In genomic region chr4:144353240-144353639, GRCh38 we compare ENCODE assay signal across 17 cellular contexts.
"Had no signal": no experiment of that assay in that cellular context is flagged by ENCODE, and none has a peak within 500 bp of the region (broad histone marks: within the 10 kb centered on the region; RNA-seq: fewer than 3 reads in every experiment).

No MANE protein-coding gene starts in this region.

- H3K4me1 Mint-ChIP-seq: activated naive CD8-positive, alpha-beta T cell treated with anti-CD3 and anti-CD28 coated beads for 36 hours; stimulated activated effector memory CD8-positive, alpha-beta T cell treated with anti-CD3 and anti-CD28 coated beads, Interleukin-12 subunit alpha, Interleukin-12 subunit beta, amount 100 ng/mL, for 72 hours had no signal

- FAIRE-seq: colon, frontal cortex had no signal

- H3K36me3 Mint-ChIP-seq: activated naive CD8-positive, alpha-beta T cell treated with anti-CD3 and anti-CD28 coated beads for 36 hours; naive thymus-derived CD8-positive, alpha-beta T cell; stimulated activated effector memory CD8-positive, alpha-beta T cell treated with anti-CD3 and anti-CD28 coated beads, Interleukin-12 subunit alpha, Interleukin-12 subunit beta, amount 100 ng/mL, for 72 hours had no signal

- H3K9me3 Mint-ChIP-seq: activated naive CD8-positive, alpha-beta T cell treated with anti-CD3 and anti-CD28 coated beads for 36 hours; naive thymus-derived CD8-positive, alpha-beta T cell; stimulated activated effector memory CD8-positive, alpha-beta T cell treated with anti-CD3 and anti-CD28 coated beads, Interleukin-12 subunit alpha, Interleukin-12 subunit beta, amount 100 ng/mL, for 72 hours had no signal

- H3K4me1 ChIP-seq: sigmoid colon, upper lobe of left lung had no signal

- H3K9me3 ChIP-seq: ovary, sigmoid colon, testis, upper lobe of left lung had no signal

- H3K27ac ChIP-seq: dorsolateral prefrontal cortex, ovary, sigmoid colon, testis, upper lobe of left lung, WERI-Rb-1 had no signal

- H3K27ac Mint-ChIP-seq: activated naive CD8-positive, alpha-beta T cell treated with anti-CD3 and anti-CD28 coated beads for 36 hours; naive thymus-derived CD8-positive, alpha-beta T cell; stimulated activated effector memory CD8-positive, alpha-beta T cell treated with anti-CD3 and anti-CD28 coated beads, Interleukin-12 subunit alpha, Interleukin-12 subunit beta, amount 100 ng/mL, for 72 hours had no signal

- H3K4me3 ChIP-seq: ovary, sigmoid colon, testis, upper lobe of left lung had no signal

- DNase-seq: activated CD4-positive, alpha-beta T cell treated with anti-CD3 and anti-CD28 coated beads for 1 hour; activated CD4-positive, alpha-beta T cell treated with anti-CD3 and anti-CD28 coated beads, Interleukin-2, amount 50 U/mL, for 4 hours; activated naive CD8-positive, alpha-beta T cell treated with anti-CD3 and anti-CD28 coated beads for 36 hours; amniotic stem cell; dorsolateral prefrontal cortex; mesenchymal stem cell; naive thymus-derived CD8-positive, alpha-beta T cell; ovary; sigmoid colon; stimulated activated CD4-positive, alpha-beta T cell treated with anti-CD3 and anti-CD28 coated beads, Interleukin-4, amount 100 ng/mL, for 24 hours; T-helper 2 cell; testis; upper lobe of left lung; WERI-Rb-1 had no signal

- H3K4me3 Mint-ChIP-seq: activated naive CD8-positive, alpha-beta T cell treated with anti-CD3 and anti-CD28 coated beads for 36 hours; naive thymus-derived CD8-positive, alpha-beta T cell; stimulated activated effector memory CD8-positive, alpha-beta T cell treated with anti-CD3 and anti-CD28 coated beads, Interleukin-12 subunit alpha, Interleukin-12 subunit beta, amount 100 ng/mL, for 72 hours had no signal

- H3K27me3 ChIP-seq: ovary, sigmoid colon, testis, upper lobe of left lung had no signal

- H3K36me3 ChIP-seq: ovary, sigmoid colon, upper lobe of left lung, WERI-Rb-1 had no signal

- ATAC-seq: naive thymus-derived CD8-positive, alpha-beta T cell; stimulated activated effector memory CD8-positive, alpha-beta T cell treated with anti-CD3 and anti-CD28 coated beads, Interleukin-12 subunit alpha, Interleukin-12 subunit beta, amount 100 ng/mL, for 72 hours had no signal
